In the genomic region with DNA sequence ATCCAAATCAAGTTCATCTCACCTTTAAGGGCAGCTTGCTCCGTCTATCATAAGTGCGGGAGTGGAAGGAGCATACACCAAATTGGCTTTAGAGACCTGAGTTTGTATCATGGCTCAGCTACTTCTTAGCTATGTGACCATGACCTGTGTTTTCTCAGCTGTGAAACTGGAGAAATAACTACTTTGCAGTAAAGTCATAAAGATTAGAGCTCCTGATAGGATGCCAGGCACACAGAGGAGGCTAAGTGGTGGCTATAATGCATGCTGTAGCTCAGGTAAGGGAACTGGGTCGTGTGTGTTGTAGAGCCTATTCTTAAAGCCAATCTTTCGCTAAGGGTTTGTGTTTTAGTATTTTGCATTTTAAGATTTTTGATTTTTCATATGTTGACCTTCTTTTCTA, we compare ENCODE assay signal across 21 cellular contexts.
"Had no signal": no experiment of that assay in that cellular context is flagged by ENCODE, and none has a peak within 500 bp of the region (broad histone marks: within the 10 kb centered on the region; RNA-seq: fewer than 3 reads in every experiment).

No MANE protein-coding gene starts in this region.

- DNase-seq: colonic mucosa; cortex of kidney; effector CD8-positive, alpha-beta T cell; effector memory CD8-positive, alpha-beta T cell; endodermal cell; erythroblast; esophagus squamous epithelium; foreskin melanocyte; gastrocnemius medialis; glutamatergic neuron; heart right ventricle; hypothalamus; immature natural killer cell; left cardiac atrium; left lung; left ventricle myocardium superior; lower lobe of right lung; mesenchymal stem cell; naive thymus-derived CD4-positive, alpha-beta T cell had no signal

- H3K36me3 ChIP-seq: colonic mucosa, esophagus squamous epithelium, gastrocnemius medialis, heart right ventricle, left lung, lower lobe of right lung had no signal

- H3K4me1 ChIP-seq: colonic mucosa, esophagus squamous epithelium, gastrocnemius medialis, left lung, lower lobe of right lung had no signal

- H3K27me3 ChIP-seq: colonic mucosa, esophagus squamous epithelium, gastrocnemius medialis, heart right ventricle, left lung had no signal

- H3K27ac ChIP-seq: colonic mucosa, epithelial cell of prostate, esophagus squamous epithelium, gastrocnemius medialis, heart right ventricle, left lung, lower lobe of right lung had no signal

- H3K9me3 ChIP-seq: colonic mucosa, esophagus squamous epithelium, gastrocnemius medialis, heart right ventricle, left lung, lower lobe of right lung had no signal

- ATAC-seq: effector memory CD8-positive, alpha-beta T cell; esophagus mucosa; gastrocnemius medialis; heart right ventricle; left cardiac atrium; left lung; lower lobe of right lung had no signal

- H3K4me3 ChIP-seq: colonic mucosa, esophagus squamous epithelium, gastrocnemius medialis, heart right ventricle, left lung, lower lobe of right lung had no signal
